Comparison of ENCODE assay signal across 11 cellular contexts in genomic region chr10:75195035-75195763, GRCh38. TPM values are rescaled to one million over a fixed set of nuclear protein-coding genes. Genes with fewer than 3 reads are reported as not detected.
DNase-seq lines count a peak whose midpoint lies in the region; ATAC-seq and TF ChIP-seq lines count a peak whose summit lies in the region.
"Had no signal": no experiment of that assay in that cellular context is flagged by ENCODE, and none has a peak within 500 bp of the region (broad histone marks: within the 10 kb centered on the region; RNA-seq: fewer than 3 reads in every experiment).

No MANE protein-coding gene starts in this region.

- intact Hi-C loops in stomach (cut with DNase I; ENCODE audit: low total_unique reads), result no loop called here

- H3K27me3 Mint-ChIP-seq in stimulated activated naive CD8-positive, alpha-beta T cell treated with anti-CD3 and anti-CD28 coated beads, Interleukin-15, amount 100 ng/mL, for 72 hours, result no peaks in the 10 kb centered on the region

- H4K20me1 ChIP-seq in fibroblast of lung (ENCODE audit: control insufficient read depth, extremely low read depth, insufficient read depth, low read length), result no peaks in the 10 kb centered on the region

- H3K4me1 ChIP-seq in fibroblast of lung (ENCODE audit: control insufficient read depth, extremely low read depth, insufficient read depth, low read length), result peaks cover 4% of the 10 kb centered on the region
- peaks cover 7 to 32% (median 14%) of the 10 kb centered on the region in 4 donors for H3K4me1 ChIP-seq in stomach

- no peak for TF ChIP-seq EP300 in stomach (IDR thresholded peaks at IDR 0.05)

- H3K9me3 Mint-ChIP-seq in stimulated activated naive CD8-positive, alpha-beta T cell treated with anti-CD3 and anti-CD28 coated beads, Interleukin-15, amount 100 ng/mL, for 72 hours, result no peaks in the 10 kb centered on the region
- H3K9me3 Mint-ChIP-seq: immature natural killer cell had no signal

- H3K27me3 ChIP-seq in fibroblast of lung (ENCODE audit: control insufficient read depth, insufficient read depth, low read length), result no peaks in the 10 kb centered on the region
- H3K27me3 ChIP-seq in stomach, result no peaks in the 10 kb centered on the region

- H3K9ac ChIP-seq in fibroblast of lung (ENCODE audit: insufficient read depth, low read length), result no peak overlapping the region

- no peaks in the 10 kb centered on the region for H3K9me3 ChIP-seq in fibroblast of lung (ENCODE audit: control insufficient read depth, insufficient read depth, low read depth, low read length)
- H3K9me3 ChIP-seq in stomach, result no peaks in the 10 kb centered on the region
- H3K9me3 ChIP-seq: prostate gland had no signal

- H3K4me3 Mint-ChIP-seq in stimulated activated naive CD8-positive, alpha-beta T cell treated with anti-CD3 and anti-CD28 coated beads, Interleukin-15, amount 100 ng/mL, for 72 hours, result no peak overlapping the region
- H3K4me3 Mint-ChIP-seq: immature natural killer cell had no signal

- no peak overlapping the region for H3K4me2 ChIP-seq in fibroblast of lung (ENCODE audit: extremely low read depth, insufficient read depth, low read length)

- H3K36me3 ChIP-seq in fibroblast of lung (ENCODE audit: control insufficient read depth, insufficient read depth, low read length), result no peaks in the 10 kb centered on the region
- H3K36me3 ChIP-seq in stomach, result no peaks in the 10 kb centered on the region
- H3K36me3 ChIP-seq: prostate gland had no signal

- WGBS in stomach, 5 donors, result 73 to 84% (median 81%) methylated on average over 6 of the region's 6 CpGs

- DNase-seq in GM03348 (ENCODE audit: low spot score) (peak; percentile 56), T1000 (lab: John Stamatoyannopoulos, UW) (peak; percentile 19), fibroblast of lung (ENCODE audit: low read depth in 2 of 2) (peak; percentile 90 to 91), stomach (no peak), germinal center (ENCODE audit: low spot score) (no peak)
- DNase-seq in stimulated activated naive CD8-positive, alpha-beta T cell treated with anti-CD3 and anti-CD28 coated beads, Interleukin-15, amount 100 ng/mL, for 72 hours, result no peak
- DNase-seq: aorta, immature natural killer cell had no signal

- H3K79me2 ChIP-seq in fibroblast of lung (ENCODE audit: control insufficient read depth, insufficient read depth, low read length), result no peaks in the 10 kb centered on the region

- no peaks in the 10 kb centered on the region for H3K4me1 Mint-ChIP-seq in stimulated activated naive CD8-positive, alpha-beta T cell treated with anti-CD3 and anti-CD28 coated beads, Interleukin-15, amount 100 ng/mL, for 72 hours
- H3K4me1 Mint-ChIP-seq: immature natural killer cell had no signal

- no peak for TF ChIP-seq POLR2A in stomach (IDR thresholded peaks at IDR 0.05)

- peak overlapping the region; percentile 8 for H3K27ac ChIP-seq in fibroblast of lung (ENCODE audit: insufficient read depth, low read length)
- peak overlapping the region; percentile 52 to 73 (median 60) for H3K27ac ChIP-seq in stomach

- H3K4me3 ChIP-seq in fibroblast of lung (replicated peaks in 1 of 4; ENCODE audit: control extremely low read depth in 1 of 4, insufficient read depth in 1 of 4, low read depth in 3 of 4, low read length in 4 of 4), result no peak overlapping the region
- no peak overlapping the region for H3K4me3 ChIP-seq in stomach
- H3K4me3 ChIP-seq: prostate gland had no signal

- H2AFZ ChIP-seq in fibroblast of lung (ENCODE audit: low read length), result no peak overlapping the region

- no peak overlapping the region for H3K27ac Mint-ChIP-seq in stimulated activated naive CD8-positive, alpha-beta T cell treated with anti-CD3 and anti-CD28 coated beads, Interleukin-15, amount 100 ng/mL, for 72 hours
- H3K27ac Mint-ChIP-seq: immature natural killer cell had no signal

- no peak for ATAC-seq in stimulated activated naive CD8-positive, alpha-beta T cell treated with anti-CD3 and anti-CD28 coated beads, Interleukin-15, amount 100 ng/mL, for 72 hours
- no peak for ATAC-seq in GM18870 (IDR thresholded peaks at IDR 0.05; ENCODE audit: unreplicated experiment)
- ATAC-seq: activated CD4-positive, CD25-positive, alpha-beta regulatory T cell treated with anti-CD3 and anti-CD28 coated beads, Interleukin-2, amount 50 U/mL, for 24 hours had no signal

- TF ChIP-seq CTCF in fibroblast of lung (conservative IDR thresholded peaks at IDR 0.05 in 1 of 2, IDR thresholded peaks at IDR 0.05 in 1 of 2; ENCODE audit: low read depth in 1 of 2, low read length in 2 of 2) (no peak), stomach (IDR thresholded peaks at IDR 0.05) (no peak)

RNA-seq across cellular contexts. Expression of gene VDAC2, which starts 15.4 kb away (rescaled TPM):
- total RNA-seq in fibroblast of lung (145 and 151 TPM in 2 replicates), stomach (100 to 1,000 TPM in 3 of 5 donors, 10 to 100 TPM in 2; 44.3 to 149 (median 128) TPM)
- polyA plus RNA-seq in fibroblast of lung (208 and 225 TPM in 2 replicates), stomach (100 to 1,000 TPM; 140 to 202 (median 168) TPM)
- polyA plus RNA-seq in fibroblast of lung (2012), result 217 and 249 TPM in 2 replicates
- polyA minus RNA-seq in fibroblast of lung (ENCODE audit: low replicate concordance), result 38.6 and 41.2 TPM in 2 replicates

RNA-seq across cellular contexts. Expression of gene COMTD1, which starts 40.6 kb away (rescaled TPM):
- total RNA-seq in fibroblast of lung (5.6 and 8.3 TPM in 2 replicates), stomach (100 to 1,000 TPM in 2 of 5 donors, 10 to 100 TPM in 3; 15.4 to 446 (median 71.4) TPM)
- polyA plus RNA-seq in fibroblast of lung (2.0 and 2.8 TPM in 2 replicates), stomach (100 to 1,000 TPM; 119 to 173 (median 137) TPM)
- 10.7 and 12.1 TPM in 2 replicates for polyA plus RNA-seq in fibroblast of lung (2012)
- polyA minus RNA-seq in fibroblast of lung (ENCODE audit: low replicate concordance), result 0.41 and 1.3 TPM in 2 replicates

Comparison
In these comparisons a context has a peak if more than half of its experiments do, and no peak if none do; other contexts are left out.
1. DNase-seq: peak in GM03348 (single experiment), T1000 (single experiment) and fibroblast of lung (2 of 2); none in stomach (single experiment), stimulated activated naive CD8-positive, alpha-beta T cell treated with anti-CD3 and anti-CD28 coated beads, Interleukin-15, amount 100 ng/mL, for 72 hours (0 of 2) and germinal center (single experiment).